4 cellular contexts compared by ENCODE assay signal in the genomic region with DNA sequence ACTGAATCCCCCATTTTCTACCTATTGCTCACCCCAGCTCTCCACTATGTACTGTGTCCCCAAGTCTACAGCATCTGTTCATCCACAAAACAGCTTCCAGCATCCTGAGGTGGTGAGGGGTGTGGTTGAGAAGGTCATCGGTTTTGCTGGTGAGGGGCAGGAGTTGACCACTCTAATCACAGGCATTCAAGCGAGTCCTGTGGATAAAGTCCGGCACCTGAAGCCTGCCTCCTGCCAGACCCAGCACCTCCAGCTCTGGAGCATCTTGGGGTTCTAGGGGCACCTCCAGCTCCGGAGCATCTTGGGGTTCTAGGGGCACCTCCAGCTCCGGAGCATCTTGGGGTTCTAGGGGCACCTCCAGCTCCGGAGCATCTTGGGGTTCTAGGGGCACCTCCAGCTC.
DNase-seq lines count a peak whose midpoint lies in the region; ATAC-seq and TF ChIP-seq lines count a peak whose summit lies in the region.
"Not testable (repeated sequence)": the region's sequence is repeated elsewhere in the genome, so short reads cannot be mapped to it uniquely, and the experiment has no call there.

No MANE protein-coding gene starts in this region.

- not testable (repeated sequence) for H4K5ac ChIP-seq in IMR-90 (ENCODE audit: low read depth, low read length)

- H3K56ac ChIP-seq in IMR-90 (ENCODE audit: extremely low read depth, insufficient read depth, low read length): not testable (repeated sequence)

- H3K18ac ChIP-seq in IMR-90 (ENCODE audit: low read depth, low read length): peak overlapping the region; percentile 41; the same call in 1 of the 2 replicates
- H3K18ac ChIP-seq in mesenchymal stem cell (ENCODE audit: low read depth in 1 of 2, low read length in 2 of 2): not testable (repeated sequence)

- peak overlapping the region; percentile 16 for H2AFZ ChIP-seq in IMR-90 (replicated peaks; ENCODE audit: low read length, poor library complexity)
- not testable (repeated sequence) for H2AFZ ChIP-seq in mesenchymal stem cell (ENCODE audit: low read depth, low read length)

- dilution Hi-C loops in IMR-90 (cut with HindIII; ENCODE audit: low sequenced_read_pairs, unreplicated experiment): not testable (repeated sequence)

- H3K14ac ChIP-seq in IMR-90 (replicated peaks; ENCODE audit: low read depth, low read length); mesenchymal stem cell (ENCODE audit: low read length in 2 of 2): not testable (repeated sequence)

- not testable (repeated sequence) for H3K27me3 Mint-ChIP-seq in HFFc6 (ENCODE audit: insufficient read depth)

- CTCF ChIA-PET in IMR-90 (lab: Yijun Ruan, JAX): not testable (repeated sequence)

- H3K9me1 ChIP-seq in IMR-90 (ENCODE audit: insufficient read depth, low read length): not testable (repeated sequence)

- 0 out of 4 replicates have a peak overlapping the region, but pooled peaks of 1 of the 2 experiments have one; percentile 22 for H4K8ac ChIP-seq in IMR-90 (ENCODE audit: low read depth in 2 of 2, low read length in 2 of 2)
- peak overlapping the region; percentile 66 for H4K8ac ChIP-seq in mesenchymal stem cell (ENCODE audit: low read length)

- H2BK12ac ChIP-seq in mesenchymal stem cell (ENCODE audit: low read length in 2 of 2): not testable (repeated sequence)

- H3K4me1 ChIP-seq in IMR-90 (ENCODE audit: control insufficient read depth, insufficient read depth, low read length); mesenchymal stem cell (ENCODE audit: control insufficient read depth, insufficient read depth, low read depth, low read length): not testable (repeated sequence)
- peaks cover 12% of the 10 kb centered on the region for H3K4me1 ChIP-seq in SJSA1 (replicated peaks)

- no CpG with 5 or more reads among the region's 6 CpGs for WGBS in IMR-90 (ENCODE audit: extremely low coverage in 2 of 2, insufficient read length in 1 of 2), 2 experiments
- over 99% methylated on average over 6 of the region's 6 CpGs for WGBS in mesenchymal stem cell

- H3K79me1 ChIP-seq in IMR-90 (ENCODE audit: low read depth in 1 of 2, low read length in 2 of 2); mesenchymal stem cell (replicated peaks; ENCODE audit: low read length, poor library complexity, severe bottlenecking): not testable (repeated sequence)

- H2AK9ac ChIP-seq in IMR-90 (replicated peaks; ENCODE audit: low read depth, low read length, poor library complexity): not testable (repeated sequence)

- not testable (repeated sequence) for H2BK5ac ChIP-seq in IMR-90 (ENCODE audit: low read depth, low read length, poor library complexity, severe bottlenecking); mesenchymal stem cell (ENCODE audit: low read depth, low read length, poor library complexity, severe bottlenecking)

- not testable (repeated sequence) for H4K20me1 ChIP-seq in IMR-90 (ENCODE audit: insufficient read depth, low read length)

- not testable (repeated sequence) for H3K27me3 ChIP-seq in IMR-90 (ENCODE audit: control insufficient read depth, insufficient read depth, low read length); SJSA1 (replicated peaks); mesenchymal stem cell (ENCODE audit: control insufficient read depth in 1 of 2, insufficient read depth in 1 of 2, low read length in 2 of 2)

- not testable (repeated sequence) for H3K9me3 Mint-ChIP-seq in HFFc6

- peak overlapping the region; percentile 73; the same call in 1 of the 2 replicates for H3K4me3 Mint-ChIP-seq in HFFc6

- not testable (repeated sequence) for BruUV-seq in IMR-90 (replicated peaks; lab: Mats Ljungman, UMichigan)

- in situ Hi-C loops in IMR-90 (cut with MboI; ENCODE audit: low sequenced_read_pairs): not testable (repeated sequence)

- not testable (repeated sequence) for TF ChIP-seq RAD21 in IMR-90 (IDR thresholded peaks at IDR 0.05; ENCODE audit: low read length)

- peak overlapping the region; percentile 53; the same call in 1 of the 3 replicates for H2BK15ac ChIP-seq in IMR-90 (ENCODE audit: low read depth, low read length)
- not testable (repeated sequence) for H2BK15ac ChIP-seq in mesenchymal stem cell (ENCODE audit: low read depth, poor library complexity, severe bottlenecking)

- peak overlapping the region; percentile 70; the same call in 1 of the 2 replicates for H3K27ac Mint-ChIP-seq in HFFc6

- TF ChIP-seq POLR2A in IMR-90 (IDR thresholded peaks at IDR 0.05; ENCODE audit: low read depth, low read length): not testable (repeated sequence)

- H2BK120ac ChIP-seq in IMR-90 (ENCODE audit: low read depth, low read length): peak overlapping the region; percentile 71
- not testable (repeated sequence) for H2BK120ac ChIP-seq in mesenchymal stem cell (ENCODE audit: low read depth, low read length)

- peak overlapping the region; percentile 9; the same call in 1 of the 2 replicates for H4K91ac ChIP-seq in IMR-90 (ENCODE audit: insufficient read depth, low read depth, low read length)
- H4K91ac ChIP-seq in mesenchymal stem cell (ENCODE audit: low read length): not testable (repeated sequence)

- not testable (repeated sequence) for H2BK20ac ChIP-seq in IMR-90 (ENCODE audit: low read depth, low read length)

- not testable (repeated sequence) for H3K36me3 ChIP-seq in IMR-90 (ENCODE audit: control insufficient read depth, insufficient read depth, low read length); SJSA1; mesenchymal stem cell (ENCODE audit: control insufficient read depth in 1 of 2, insufficient read depth in 2 of 2, low read depth in 1 of 2, low read length in 2 of 2)

- not testable (repeated sequence) for H2AK5ac ChIP-seq in IMR-90 (ENCODE audit: low read depth, low read length); mesenchymal stem cell (ENCODE audit: low read length, severe bottlenecking)

- not testable (repeated sequence) for H3K4me2 ChIP-seq in IMR-90 (ENCODE audit: low read depth, low read length); mesenchymal stem cell (ENCODE audit: low read length, poor library complexity, severe bottlenecking)

- H3K4me1 Mint-ChIP-seq in HFFc6 (ENCODE audit: low read depth): not testable (repeated sequence)

- H3K36me3 Mint-ChIP-seq in HFFc6 (ENCODE audit: low read depth): not testable (repeated sequence)

- not testable (repeated sequence) for H3K23ac ChIP-seq in IMR-90 (ENCODE audit: low read depth, low read length); mesenchymal stem cell (ENCODE audit: low read length in 2 of 2)

- not testable (repeated sequence) for H3K9me3 ChIP-seq in IMR-90 (ENCODE audit: control insufficient read depth, insufficient read depth, low read length); SJSA1 (replicated peaks); mesenchymal stem cell (ENCODE audit: control insufficient read depth, low read length)

- not testable (repeated sequence) for TF ChIP-seq CTCF in HFFc6 (IDR thresholded peaks at IDR 0.05); IMR-90 (conservative IDR thresholded peaks at IDR 0.05; ENCODE audit: low read depth, low read length)

- not testable (repeated sequence) for H3K4ac ChIP-seq in IMR-90 (ENCODE audit: low read depth, low read length)
- H3K4ac ChIP-seq in mesenchymal stem cell (ENCODE audit: low read depth in 1 of 2, low read length in 2 of 2): peak overlapping the region in 1 of 2 experiments; percentile 37

- not testable (repeated sequence) for H3K4me3 ChIP-seq in IMR-90 (ENCODE audit: insufficient read depth, low read depth, low read length); SJSA1; mesenchymal stem cell (ENCODE audit: insufficient read depth in 1 of 2, low read depth in 1 of 2, low read length in 2 of 2)

- H3K27ac ChIP-seq in IMR-90 (ENCODE audit: insufficient read depth, low read length); mesenchymal stem cell (ENCODE audit: low read length, poor library complexity, severe bottlenecking): not testable (repeated sequence)
- peak overlapping the region; percentile 70 for H3K27ac ChIP-seq in SJSA1

- intact Hi-C loops in IMR-90 (cut with micrococcal nuclease): not testable (repeated sequence)

- DNase-seq in HFFc6; IMR-90; SJSA1 (ENCODE audit: low read depth in 1 of 2, low spot score in 2 of 2); mesenchymal stem cell: not testable (repeated sequence)

- not testable (repeated sequence) for ATAC-seq in IMR-90 (ENCODE audit: low read depth)

- POLR2A ChIA-PET in IMR-90 (lab: Charles Lee; ENCODE audit: unreplicated experiment): not testable (repeated sequence)

- not testable (repeated sequence) for H3K9ac ChIP-seq in IMR-90 (ENCODE audit: low read depth, low read length); mesenchymal stem cell (ENCODE audit: low read length)
